In genomic region chr15:71366926-71367325, GRCh38 we compare ENCODE assay signal across 14 cellular contexts.
DNase-seq lines count a peak whose midpoint lies in the region; ATAC-seq and TF ChIP-seq lines count a peak whose summit lies in the region.
"Had no signal": no experiment of that assay in that cellular context is flagged by ENCODE, and none has a peak within 500 bp of the region (broad histone marks: within the 10 kb centered on the region; RNA-seq: fewer than 3 reads in every experiment).

No MANE protein-coding gene starts in this region.

- H3K36me3 ChIP-seq in heart right ventricle (no peaks in the 10 kb centered on the region), brain microvascular endothelial cell (replicated peaks) (peaks cover 2% of the 10 kb centered on the region), thoracic aorta (no peaks in the 10 kb centered on the region)

- 38 to 47% methylated on average over 3 of the region's 3 CpGs for WGBS in heart right ventricle, 2 donors

- peak in 6 of 8 donors; percentile 47 to 76 (median 63) for ATAC-seq in heart right ventricle
- no peak for ATAC-seq in left cardiac atrium
- ATAC-seq in left colon = peak; percentile 72
- ATAC-seq in thoracic aorta (ENCODE audit: insufficient number of reproducible peaks, low FRiP score, low read depth) = peak; percentile 43

- TF ChIP-seq CTCF in heart right ventricle (IDR thresholded peaks at IDR 0.05) (no peak), brain microvascular endothelial cell (IDR thresholded peaks at IDR 0.05; ENCODE audit: low read depth, low read length, missing control alignments) (no peak), thoracic aorta (IDR thresholded peaks at IDR 0.05) (no peak)

- H3K4me1 ChIP-seq in heart right ventricle (peaks cover 0 to 13% (median 0%) of the 10 kb centered on the region in 9 donors), thoracic aorta (ENCODE audit: control insufficient read depth in 1 of 2, low read depth in 2 of 2) (peaks cover 0 to 12% of the 10 kb centered on the region in 2 donors)

- peaks cover 0 to 20% (median 0%) of the 10 kb centered on the region in 11 donors for H3K9me3 ChIP-seq in heart right ventricle
- H3K9me3 ChIP-seq in thoracic aorta = no peaks in the 10 kb centered on the region

- DNase-seq in heart right ventricle = no peak
- DNase-seq in left cardiac atrium = no peak
- DNase-seq in brain microvascular endothelial cell = peak; percentile 11
- DNase-seq in left colon = no peak
- no peak for DNase-seq in thoracic aorta (ENCODE audit: low spot score)
- DNase-seq in activated effector memory CD4-positive, alpha-beta T cell treated with anti-CD3 and anti-CD28 coated beads, Interleukin-2, amount 50 U/mL, for 16 hours = no peak
- DNase-seq in HPDE6-E6E7 (ENCODE audit: extremely low spot score) = no peak
- DNase-seq in ACHN = no peak
- DNase-seq: CD4-positive, CD25-positive, alpha-beta regulatory T cell; DND-41; GDM1; NCI-H1092; NCI-H82 had no signal

- H3K4me3 ChIP-seq in heart right ventricle (no peak overlapping the region), brain microvascular endothelial cell (ENCODE audit: low read depth, low read length) (no peak overlapping the region), thoracic aorta (no peak overlapping the region)

- H3K27me3 ChIP-seq in heart right ventricle (no peaks in the 10 kb centered on the region), brain microvascular endothelial cell (replicated peaks) (no peaks in the 10 kb centered on the region), thoracic aorta (replicated peaks; ENCODE audit: insufficient read depth) (no peaks in the 10 kb centered on the region)

- in situ Hi-C loops in brain microvascular endothelial cell (cut with HindIII; ENCODE audit: low pct_ligation_motif_present, low sequenced_read_pairs) = no loop called here
- in situ Hi-C loops in ACHN (cut with HindIII; ENCODE audit: low pct_ligation_motif_present, low pct_unique_long_range_greater_than_20kb, low sequenced_read_pairs) = no loop called here

- intact Hi-C loops in heart right ventricle (cut with DNase I) (no loop called here), left cardiac atrium (cut with DNase I) (no loop called here), left colon (cut with DNase I, micrococcal nuclease) (no loop called here)

- peak overlapping the region in 6 of 10 donors; percentile 20 to 61 (median 51) for H3K27ac ChIP-seq in heart right ventricle
- H3K27ac ChIP-seq in brain microvascular endothelial cell = no peak overlapping the region
- peak overlapping the region; percentile 4 to 43 for H3K27ac ChIP-seq in thoracic aorta
- H3K27ac ChIP-seq: KMS-11 had no signal

Comparison
In these comparisons a context has a peak if more than half of its experiments do, and no peak if none do; other contexts are left out.
1. ATAC-seq: peak in heart right ventricle (6 of 8), left colon (single experiment) and thoracic aorta (single experiment); none in left cardiac atrium (0 of 2).